In the genomic region with DNA sequence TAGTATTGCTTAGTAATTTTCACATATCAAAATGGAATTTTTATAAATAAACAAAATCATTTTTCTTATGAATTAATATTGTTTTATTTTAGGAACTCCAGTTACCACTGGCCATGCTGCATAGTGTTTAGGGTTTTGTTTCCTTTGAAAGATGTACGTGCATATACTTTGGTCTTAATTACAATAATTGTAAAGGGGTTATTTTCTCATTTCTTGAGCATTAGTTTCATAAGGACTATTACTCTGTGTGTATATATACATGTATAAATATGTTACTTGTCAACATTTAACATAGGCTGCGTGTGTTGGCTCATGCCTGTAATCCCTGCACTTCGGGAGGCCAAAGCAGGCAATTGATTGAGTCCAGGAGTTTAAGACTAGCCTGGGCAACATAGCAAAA, we compare ENCODE assay signal across 29 cellular contexts. TPM values are rescaled to one million over a fixed set of nuclear protein-coding genes. Genes with fewer than 3 reads are reported as not detected.
A peak's percentile ranks its signal among the peaks of the same experiment; 100 is the strongest.
DNase-seq lines count a peak whose midpoint lies in the region; ATAC-seq, FAIRE-seq and TF ChIP-seq lines count a peak whose summit lies in the region.
"Had no signal": no experiment of that assay in that cellular context is flagged by ENCODE, and none has a peak within 500 bp of the region (broad histone marks: within the 10 kb centered on the region; RNA-seq: fewer than 3 reads in every experiment).

No MANE protein-coding gene starts in this region.

- H3K9ac ChIP-seq in K562 (ENCODE audit: insufficient read depth in 1 of 2, low read depth in 2 of 2, low read length in 2 of 2): no peak overlapping the region
- H3K9ac ChIP-seq: BLaER1; BLaER1 treated with 17β-estradiol and CSF1 and Interleukin-3, amounts not matched to agents 10 nM and 100 nM had no signal

- H3K79me2 ChIP-seq in K562 (ENCODE audit: control insufficient read depth, insufficient read depth, low read length): no peaks in the 10 kb centered on the region

- no peak for TF ChIP-seq POLR2A in K562 (conservative IDR thresholded peaks at IDR 0.05)

- POLR2A ChIA-PET in K562 (lab: Yijun Ruan, JAX): no interaction called here

- H2AFZ ChIP-seq in K562 (ENCODE audit: low read depth, low read length): no peak overlapping the region

- no peak overlapping the region for H3K27ac ChIP-seq in K562 (ENCODE audit: extremely low read depth, low read depth, low read length)
- H3K27ac ChIP-seq: 22Rv1; A549; BLaER1; BLaER1 treated with 17β-estradiol and CSF1 and Interleukin-3, amounts not matched to agents 10 nM and 100 nM; C4-2B had no signal

- no peak for DNase-seq in K562 (ENCODE audit: extremely low read depth in 1 of 4, low spot score in 3 of 4)
- DNase-seq in mesenteric fat pad (ENCODE audit: low spot score): no peak
- DNase-seq: 8988T; ACHN; AML-193; BE2C; C1 segment of cervical spinal cord; Caco-2; Calu3; CD4-positive, alpha-beta memory T cell; CD4-positive, alpha-beta T cell; CD4-positive, CD25-positive, alpha-beta regulatory T cell; CD8-positive, alpha-beta memory T cell; CD8-positive, alpha-beta T cell; COR-L47; DMS 273 treated with DMSO at 0.1 percent for 48 hours; DMS153; DMS53; DMS79; DMS79 treated with DMSO at 0.1 percent for 48 hours; DND-41; EL had no signal

- TF ChIP-seq RAD21 in K562 (CRISPR knock-in tag; conservative IDR thresholded peaks at IDR 0.05 in 1 of 2, IDR thresholded peaks at IDR 0.05 in 1 of 2): no peak

- TF ChIP-seq EP300 in K562 (IDR thresholded peaks at IDR 0.05; ENCODE audit: low read length): no peak

- no TSS peak for BruUV-seq in K562 (replicated peaks; lab: Mats Ljungman, UMichigan)

- intact Hi-C loops in K562 (cut with micrococcal nuclease): no loop called here

- no peaks in the 10 kb centered on the region for H3K9me3 ChIP-seq in K562 (replicated peaks; ENCODE audit: control insufficient read depth, insufficient read depth, low read depth, low read length)
- H3K9me3 ChIP-seq: BE2C, Caco-2 had no signal

- no peaks in the 10 kb centered on the region for H3K27me3 ChIP-seq in K562 (ENCODE audit: control insufficient read depth in 2 of 2, insufficient read depth in 2 of 2, low read length in 2 of 2)
- H3K27me3 ChIP-seq: BE2C; BLaER1; BLaER1 treated with 17β-estradiol and CSF1 and Interleukin-3, amounts not matched to agents 10 nM and 100 nM had no signal

- in situ Hi-C loops in K562 (cut with MboI): no loop called here

- no peak overlapping the region for H3K4me2 ChIP-seq in K562 (ENCODE audit: insufficient read depth, low read length)
- H3K4me2 ChIP-seq: A549; BLaER1; BLaER1 treated with 17β-estradiol and CSF1 and Interleukin-3, amounts not matched to agents 10 nM and 100 nM had no signal

- no peak for FAIRE-seq in K562 (lab: Jason Lieb, UNC)
- FAIRE-seq: A204.1, A549, D721Med had no signal

- ATAC-seq in K562: no peak
- ATAC-seq: A549; CD8-positive, alpha-beta T cell had no signal

- peaks cover 24% of the 10 kb centered on the region; the same call in 2 of the 3 replicates for H3K36me3 ChIP-seq in K562 (ENCODE audit: control insufficient read depth, insufficient read depth, low read length)
- H3K36me3 ChIP-seq: BE2C had no signal

- H3K4me3 ChIP-seq in K562: no peak overlapping the region
- H3K4me3 ChIP-seq: A549; BLaER1; BLaER1 treated with 17β-estradiol and CSF1 and Interleukin-3, amounts not matched to agents 10 nM and 100 nM had no signal

- TF ChIP-seq CTCF in K562 (IDR thresholded peaks at IDR 0.05 in 2 of 3, conservative IDR thresholded peaks at IDR 0.05 in 1 of 3; ENCODE audit: insufficient read depth in 2 of 3, low read depth in 1 of 3, low read length in 3 of 3): no peak

- CTCF ChIA-PET in K562 (lab: Yijun Ruan, JAX; ENCODE audit: low intra/inter-chr PET ratio): no interaction called here

- H3K4me1 ChIP-seq in K562 (replicated peaks in 1 of 2; ENCODE audit: control insufficient read depth in 2 of 2, insufficient read depth in 2 of 2, low read length in 2 of 2): no peaks in the 10 kb centered on the region
- H3K4me1 ChIP-seq: A549; BE2C; BLaER1; BLaER1 treated with 17β-estradiol and CSF1 and Interleukin-3, amounts not matched to agents 10 nM and 100 nM; Caco-2 had no signal

- H4K20me1 ChIP-seq in K562 (replicated peaks; ENCODE audit: control insufficient read depth, insufficient read depth, low read length): no peaks in the 10 kb centered on the region
- H4K20me1 ChIP-seq: BLaER1 treated with 17β-estradiol and CSF1 and Interleukin-3, amounts not matched to agents 10 nM and 100 nM had no signal

- 100% methylated on average over 2 of the region's 3 CpGs for WGBS in K562 (ENCODE audit: insufficient coverage, low coverage, missing lambda C conversion rate)

- no peaks in the 10 kb centered on the region for H3K9me1 ChIP-seq in K562 (ENCODE audit: control insufficient read depth, insufficient read depth, low read length)

TF ChIP-seq in K562, 482 proteins besides CTCF, POLR2A, EP300 and RAD21:
- TF ChIP-seq, protein P1, sequence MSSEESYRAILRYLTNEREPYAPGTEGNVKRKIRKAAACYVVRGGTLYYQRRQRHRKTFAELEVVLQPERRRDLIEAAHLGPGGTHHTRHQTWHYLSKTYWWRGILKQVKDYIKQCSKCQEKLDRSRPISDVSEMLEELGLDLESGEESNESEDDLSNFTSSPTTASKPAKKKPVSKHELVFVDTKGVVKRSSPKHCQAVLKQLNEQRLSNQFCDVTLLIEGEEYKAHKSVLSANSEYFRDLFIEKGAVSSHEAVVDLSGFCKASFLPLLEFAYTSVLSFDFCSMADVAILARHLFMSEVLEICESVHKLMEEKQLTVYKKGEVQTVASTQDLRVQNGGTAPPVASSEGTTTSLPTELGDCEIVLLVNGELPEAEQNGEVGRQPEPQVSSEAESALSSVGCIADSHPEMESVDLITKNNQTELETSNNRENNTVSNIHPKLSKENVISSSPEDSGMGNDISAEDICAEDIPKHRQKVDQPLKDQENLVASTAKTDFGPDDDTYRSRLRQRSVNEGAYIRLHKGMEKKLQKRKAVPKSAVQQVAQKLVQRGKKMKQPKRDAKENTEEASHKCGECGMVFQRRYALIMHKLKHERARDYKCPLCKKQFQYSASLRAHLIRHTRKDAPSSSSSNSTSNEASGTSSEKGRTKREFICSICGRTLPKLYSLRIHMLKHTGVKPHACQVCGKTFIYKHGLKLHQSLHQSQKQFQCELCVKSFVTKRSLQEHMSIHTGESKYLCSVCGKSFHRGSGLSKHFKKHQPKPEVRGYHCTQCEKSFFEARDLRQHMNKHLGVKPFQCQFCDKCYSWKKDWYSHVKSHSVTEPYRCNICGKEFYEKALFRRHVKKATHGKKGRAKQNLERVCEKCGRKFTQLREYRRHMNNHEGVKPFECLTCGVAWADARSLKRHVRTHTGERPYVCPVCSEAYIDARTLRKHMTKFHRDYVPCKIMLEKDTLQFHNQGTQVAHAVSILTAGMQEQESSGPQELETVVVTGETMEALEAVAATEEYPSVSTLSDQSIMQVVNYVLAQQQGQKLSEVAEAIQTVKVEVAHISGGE (CRISPR knock-in tag; IDR thresholded peaks at IDR 0.05): no peak
- TF ChIP-seq FOXA1 (IDR thresholded peaks at IDR 0.05; ENCODE audit: borderline replicate concordance): no peak
- TF ChIP-seq ZNF551 (CRISPR knock-in tag; IDR thresholded peaks at IDR 0.05): no peak
- TF ChIP-seq, protein P2, sequence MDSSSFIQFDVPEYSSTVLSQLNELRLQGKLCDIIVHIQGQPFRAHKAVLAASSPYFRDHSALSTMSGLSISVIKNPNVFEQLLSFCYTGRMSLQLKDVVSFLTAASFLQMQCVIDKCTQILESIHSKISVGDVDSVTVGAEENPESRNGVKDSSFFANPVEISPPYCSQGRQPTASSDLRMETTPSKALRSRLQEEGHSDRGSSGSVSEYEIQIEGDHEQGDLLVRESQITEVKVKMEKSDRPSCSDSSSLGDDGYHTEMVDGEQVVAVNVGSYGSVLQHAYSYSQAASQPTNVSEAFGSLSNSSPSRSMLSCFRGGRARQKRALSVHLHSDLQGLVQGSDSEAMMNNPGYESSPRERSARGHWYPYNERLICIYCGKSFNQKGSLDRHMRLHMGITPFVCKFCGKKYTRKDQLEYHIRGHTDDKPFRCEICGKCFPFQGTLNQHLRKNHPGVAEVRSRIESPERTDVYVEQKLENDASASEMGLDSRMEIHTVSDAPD (CRISPR knock-in tag; IDR thresholded peaks at IDR 0.05): no peak
- TF ChIP-seq ZNF507 (tag; conservative IDR thresholded peaks at IDR 0.05): peak; percentile 96
- TF ChIP-seq SMARCA5 (IDR thresholded peaks at IDR 0.05): no peak
- TF ChIP-seq, protein P3, sequence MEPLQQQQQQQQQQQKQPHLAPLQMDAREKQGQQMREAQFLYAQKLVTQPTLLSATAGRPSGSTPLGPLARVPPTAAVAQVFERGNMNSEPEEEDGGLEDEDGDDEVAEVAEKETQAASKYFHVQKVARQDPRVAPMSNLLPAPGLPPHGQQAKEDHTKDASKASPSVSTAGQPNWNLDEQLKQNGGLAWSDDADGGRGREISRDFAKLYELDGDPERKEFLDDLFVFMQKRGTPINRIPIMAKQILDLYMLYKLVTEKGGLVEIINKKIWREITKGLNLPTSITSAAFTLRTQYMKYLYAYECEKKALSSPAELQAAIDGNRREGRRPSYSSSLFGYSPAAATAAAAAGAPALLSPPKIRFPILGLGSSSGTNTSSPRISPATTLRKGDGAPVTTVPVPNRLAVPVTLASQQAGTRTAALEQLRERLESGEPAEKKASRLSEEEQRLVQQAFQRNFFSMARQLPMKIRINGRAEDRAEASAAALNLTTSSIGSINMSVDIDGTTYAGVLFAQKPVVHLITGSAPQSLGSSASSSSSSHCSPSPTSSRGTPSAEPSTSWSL (CRISPR knock-in tag; IDR thresholded peaks at IDR 0.05; ENCODE audit: borderline replicate concordance): no peak
- TF ChIP-seq CHCHD3 (CRISPR knock-in tag; IDR thresholded peaks at IDR 0.05): no peak

RNA-seq across cellular contexts. Expression of a gene that starts 21.6 kb away (rescaled TPM):
- total RNA-seq in K562 (2011; cell fraction: chromatin; rRNA removed; ENCODE audit: low replicate concordance): 9.4 and 10.8 TPM in 2 replicates
- total RNA-seq in K562 (2011; cell fraction: nucleolus; rRNA removed): 4.8 and 5.4 TPM in 2 replicates
- 6.2 and 8.3 TPM in 2 replicates for total RNA-seq in K562 (2011; cell fraction: nucleoplasm; rRNA removed)
- total RNA-seq in K562 (2014; rRNA removed) (14.3 and 16.6 TPM in 2 replicates), K562 (2014; rRNA removed; fragmentation: Illumina TruSeq; extraction: Trizol) (19.6 and 21.1 TPM in 2 replicates), K562 (2015; rRNA removed; fragmentation: Illumina TruSeq; extraction: Trizol) (16.2 and 16.9 TPM in 2 replicates), K562 (2021) (20.4 and 22.3 TPM in 2 replicates), mesenteric fat pad (237 TPM)
- polyA plus RNA-seq in K562 (2011; rRNA removed) (25.5 and 29.7 TPM in 2 replicates), K562 (2014; fragmentation: Illumina TruSeq; extraction: Trizol) (19.1 and 22.6 TPM in 2 replicates), K562 (2014; fragmentation: Nextera tagmentation; extraction: Ambion mirVana) (1 to 10 TPM in 1 of 2 experiments, under 1 TPM in 1; 0.96 to 3.0 TPM), K562 (2014; rRNA removed) (11.8 and 14.0 TPM in 2 replicates)
- polyA plus RNA-seq in K562 (2011; cell fraction: cytosol; rRNA removed): 17.7 and 23.5 TPM in 2 replicates
- 9.3 and 13.1 TPM in 2 replicates for polyA plus RNA-seq in K562 (2011; cell fraction: nucleus; rRNA removed)
- 15.9 and 16.2 TPM in 2 replicates for polyA plus RNA-seq in K562 (2012)
- polyA minus RNA-seq in K562 (2011; rRNA and poly(A)+ RNA removed): 47.9 and 52.7 TPM in 2 replicates
- 15.9 and 19.4 TPM in 2 replicates for polyA minus RNA-seq in K562 (2011; cell fraction: cytosol; rRNA and poly(A)+ RNA removed)
- polyA minus RNA-seq in K562 (2011; cell fraction: nucleus; rRNA and poly(A)+ RNA removed): 3.0 and 5.9 TPM in 2 replicates

Comparison
In these comparisons a context has a peak if more than half of its experiments do, and no peak if none do; other contexts are left out.
1. RNA of a gene that starts 21.6 kb away (total RNA-seq): 237 TPM in mesenteric fat pad (single experiment); 4.8 to 22.3 TPM in K562; every median in the first group is over 10 times any median in the second.